20 cellular contexts compared by ENCODE assay signal in the genomic region with DNA sequence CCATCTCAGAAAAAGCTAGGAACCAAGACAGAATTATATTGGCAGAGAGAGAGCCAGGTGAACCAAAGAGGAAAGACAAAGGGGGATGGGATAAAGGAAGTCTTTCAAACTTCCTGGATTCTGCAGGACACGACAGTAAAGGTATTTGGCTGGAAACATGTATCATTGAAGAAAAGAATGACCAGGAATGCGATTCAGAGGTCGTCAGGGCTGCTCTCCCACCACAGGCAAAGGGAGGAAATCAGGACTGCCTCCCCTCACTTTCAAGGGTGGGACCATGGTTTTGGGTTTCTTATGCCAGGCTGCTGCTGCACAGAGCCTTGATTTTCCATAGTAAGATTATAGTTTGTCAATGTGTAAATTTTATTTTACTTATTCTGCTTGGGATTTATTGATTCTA.
DNase-seq lines count a peak whose midpoint lies in the region; ATAC-seq and TF ChIP-seq lines count a peak whose summit lies in the region.
"Had no signal": no experiment of that assay in that cellular context is flagged by ENCODE, and none has a peak within 500 bp of the region (broad histone marks: within the 10 kb centered on the region; RNA-seq: fewer than 3 reads in every experiment).

No MANE protein-coding gene starts in this region.

- no peaks in the 10 kb centered on the region for H3K36me3 Mint-ChIP-seq in endodermal cell (ENCODE audit: low read depth)
- H3K36me3 Mint-ChIP-seq in activated T-cell treated with anti-CD3 and anti-CD28 coated beads, Interleukin-2, amount 50 U/mL, for 72 hours (ENCODE audit: insufficient read depth in 2 of 2) = no peaks in the 10 kb centered on the region
- H3K36me3 Mint-ChIP-seq: CD8-positive, alpha-beta memory T cell had no signal

- no peak overlapping the region for H3K4me3 Mint-ChIP-seq in endodermal cell
- no peak overlapping the region for H3K4me3 Mint-ChIP-seq in activated T-cell treated with anti-CD3 and anti-CD28 coated beads, Interleukin-2, amount 50 U/mL, for 72 hours
- H3K4me3 Mint-ChIP-seq: CD8-positive, alpha-beta memory T cell had no signal

- no TSS peak for BruUV-seq in PC-3 (replicated peaks; lab: Mats Ljungman, UMichigan)

- POLR2A ChIA-PET in PC-3 (lab: Charles Lee; ENCODE audit: unreplicated experiment) = no interaction called here

- H3K9me2 ChIP-seq in PC-3 (replicated peaks; ENCODE audit: low read length) = no peaks in the 10 kb centered on the region

- 50 to 66% methylated on average over 1 to 3 of the region's 3 CpGs for WGBS in endodermal cell (ENCODE audit: insufficient coverage in 1 of 2, insufficient read length in 1 of 2), 2 experiments

- no peaks in the 10 kb centered on the region for H3K9me3 Mint-ChIP-seq in endodermal cell
- H3K9me3 Mint-ChIP-seq in activated T-cell treated with anti-CD3 and anti-CD28 coated beads, Interleukin-2, amount 50 U/mL, for 72 hours = peaks cover 0 to 5% of the 10 kb centered on the region in 2 donors

- TF ChIP-seq CTCF in PC-3 (conservative IDR thresholded peaks at IDR 0.05; ENCODE audit: low read depth, low read length) (no peak), endodermal cell (conservative IDR thresholded peaks at IDR 0.05) (no peak)

- H3K9me3 ChIP-seq in PC-3 (ENCODE audit: low read length) (no peaks in the 10 kb centered on the region), endodermal cell (ENCODE audit: control insufficient read depth, low read length) (no peaks in the 10 kb centered on the region)
- H3K9me3 ChIP-seq: HAP-1, Peyer's patch had no signal

- H3K4me3 ChIP-seq in PC-3 (ENCODE audit: low read length) (no peak overlapping the region), endodermal cell (ENCODE audit: low read length) (no peak overlapping the region)
- H3K4me3 ChIP-seq: HAP-1, Peyer's patch, SK-N-MC had no signal

- intact Hi-C loops in PC-3 (cut with micrococcal nuclease) = no loop called here

- peak overlapping the region; percentile 27; the same call in 1 of the 2 replicates for H2AFZ ChIP-seq in PC-3 (ENCODE audit: low read length)

- no peaks in the 10 kb centered on the region for H3F3A ChIP-seq in PC-3 (ENCODE audit: low read length, unreplicated experiment)

- no peaks in the 10 kb centered on the region for H3K79me2 ChIP-seq in PC-3 (ENCODE audit: low read length)

- DNase-seq in PC-3 (peak; percentile 17), endodermal cell (peak; percentile 44), kidney tubule cell (ENCODE audit: low spot score) (peak; percentile 11), superior temporal gyrus (ENCODE audit: extremely low spot score) (no peak)
- DNase-seq in activated T-cell treated with anti-CD3 and anti-CD28 coated beads, Interleukin-2, amount 50 U/mL, for 72 hours = no peak
- DNase-seq: ACHN; C1 segment of cervical spinal cord; CD8-positive, alpha-beta memory T cell; DND-41; IMR-90; NCI-H1417 treated with DMSO at 0.1 percent for 48 hours; NCI-H1930; NCI-H226; NCI-H524 treated with DMSO at 0.1 percent for 48 hours; Peyer's patch had no signal

- CTCF ChIA-PET in PC-3 (lab: Charles Lee) = no interaction called here

- no peaks in the 10 kb centered on the region for H3K27me3 Mint-ChIP-seq in endodermal cell (ENCODE audit: insufficient read depth)
- no peaks in the 10 kb centered on the region for H3K27me3 Mint-ChIP-seq in activated T-cell treated with anti-CD3 and anti-CD28 coated beads, Interleukin-2, amount 50 U/mL, for 72 hours (ENCODE audit: low read depth)
- H3K27me3 Mint-ChIP-seq: CD8-positive, alpha-beta memory T cell had no signal

- no peak overlapping the region for H3K27ac Mint-ChIP-seq in endodermal cell
- H3K27ac Mint-ChIP-seq in activated T-cell treated with anti-CD3 and anti-CD28 coated beads, Interleukin-2, amount 50 U/mL, for 72 hours = no peak overlapping the region
- H3K27ac Mint-ChIP-seq: CD8-positive, alpha-beta memory T cell had no signal

- no peaks in the 10 kb centered on the region for H3K36me3 ChIP-seq in PC-3 (ENCODE audit: low read depth, low read length)
- no peaks in the 10 kb centered on the region for H3K36me3 ChIP-seq in endodermal cell (ENCODE audit: control insufficient read depth, insufficient read depth, low read length)
- H3K36me3 ChIP-seq: HAP-1, Peyer's patch had no signal

- H3K4me1 ChIP-seq in PC-3 (ENCODE audit: insufficient read depth, low read length) = no peaks in the 10 kb centered on the region
- H3K4me1 ChIP-seq in endodermal cell (ENCODE audit: control insufficient read depth, insufficient read depth, low read length) = no peaks in the 10 kb centered on the region
- H3K4me1 ChIP-seq: HAP-1, Peyer's patch had no signal

- no peaks in the 10 kb centered on the region for H3K4me1 Mint-ChIP-seq in endodermal cell
- H3K4me1 Mint-ChIP-seq in activated T-cell treated with anti-CD3 and anti-CD28 coated beads, Interleukin-2, amount 50 U/mL, for 72 hours (ENCODE audit: low read depth) = no peaks in the 10 kb centered on the region
- H3K4me1 Mint-ChIP-seq: CD8-positive, alpha-beta memory T cell had no signal

- no peak overlapping the region for H3K27ac ChIP-seq in PC-3 (ENCODE audit: low read length)
- no peak overlapping the region for H3K27ac ChIP-seq in endodermal cell (ENCODE audit: low read depth, low read length)
- H3K27ac ChIP-seq: Peyer's patch, SK-N-MC had no signal

- ATAC-seq in PC-3 (no peak), GM21423 (IDR thresholded peaks at IDR 0.05; ENCODE audit: unreplicated experiment) (no peak), GM19023 (IDR thresholded peaks at IDR 0.05; ENCODE audit: unreplicated experiment) (no peak)
- no peak for ATAC-seq in activated T-cell treated with anti-CD3 and anti-CD28 coated beads, Interleukin-2, amount 50 U/mL, for 72 hours (replicated peaks in 1 of 2)
- ATAC-seq: Right ventricle myocardium inferior had no signal

- H3K27me3 ChIP-seq in PC-3 (ENCODE audit: low read length) (no peaks in the 10 kb centered on the region), endodermal cell (ENCODE audit: control insufficient read depth, insufficient read depth, low read length, poor library complexity, severe bottlenecking) (no peaks in the 10 kb centered on the region)
- H3K27me3 ChIP-seq: Peyer's patch had no signal

- no peak overlapping the region for H3K4me2 ChIP-seq in PC-3 (ENCODE audit: low read length)

- no peaks in the 10 kb centered on the region for H4K20me1 ChIP-seq in PC-3 (ENCODE audit: low read length)

- H3K9ac ChIP-seq in PC-3 (ENCODE audit: low read length) (no peak overlapping the region), endodermal cell (ENCODE audit: extremely low read depth, low read length, poor library complexity, severe bottlenecking) (no peak overlapping the region)

Comparison
In these comparisons a context has a peak if more than half of its experiments do, and no peak if none do; other contexts are left out.
1. DNase-seq: peak in PC-3 (single experiment), endodermal cell (single experiment) and kidney tubule cell (single experiment); none in activated T-cell treated with anti-CD3 and anti-CD28 coated beads, Interleukin-2, amount 50 U/mL, for 72 hours (0 of 2) and superior temporal gyrus (single experiment).